Comparison of ENCODE assay signal across 1 cellular context in genomic region chr16:1075546-1075945, GRCh38.
TF ChIP-seq lines count a peak whose summit lies in the region.

No MANE protein-coding gene starts in this region.

TF ChIP-seq in HEK293, 187 proteins besides CTCF, POLR2A, EP300 and RAD21 (continued from another document):
- TF ChIP-seq, protein P1, sequence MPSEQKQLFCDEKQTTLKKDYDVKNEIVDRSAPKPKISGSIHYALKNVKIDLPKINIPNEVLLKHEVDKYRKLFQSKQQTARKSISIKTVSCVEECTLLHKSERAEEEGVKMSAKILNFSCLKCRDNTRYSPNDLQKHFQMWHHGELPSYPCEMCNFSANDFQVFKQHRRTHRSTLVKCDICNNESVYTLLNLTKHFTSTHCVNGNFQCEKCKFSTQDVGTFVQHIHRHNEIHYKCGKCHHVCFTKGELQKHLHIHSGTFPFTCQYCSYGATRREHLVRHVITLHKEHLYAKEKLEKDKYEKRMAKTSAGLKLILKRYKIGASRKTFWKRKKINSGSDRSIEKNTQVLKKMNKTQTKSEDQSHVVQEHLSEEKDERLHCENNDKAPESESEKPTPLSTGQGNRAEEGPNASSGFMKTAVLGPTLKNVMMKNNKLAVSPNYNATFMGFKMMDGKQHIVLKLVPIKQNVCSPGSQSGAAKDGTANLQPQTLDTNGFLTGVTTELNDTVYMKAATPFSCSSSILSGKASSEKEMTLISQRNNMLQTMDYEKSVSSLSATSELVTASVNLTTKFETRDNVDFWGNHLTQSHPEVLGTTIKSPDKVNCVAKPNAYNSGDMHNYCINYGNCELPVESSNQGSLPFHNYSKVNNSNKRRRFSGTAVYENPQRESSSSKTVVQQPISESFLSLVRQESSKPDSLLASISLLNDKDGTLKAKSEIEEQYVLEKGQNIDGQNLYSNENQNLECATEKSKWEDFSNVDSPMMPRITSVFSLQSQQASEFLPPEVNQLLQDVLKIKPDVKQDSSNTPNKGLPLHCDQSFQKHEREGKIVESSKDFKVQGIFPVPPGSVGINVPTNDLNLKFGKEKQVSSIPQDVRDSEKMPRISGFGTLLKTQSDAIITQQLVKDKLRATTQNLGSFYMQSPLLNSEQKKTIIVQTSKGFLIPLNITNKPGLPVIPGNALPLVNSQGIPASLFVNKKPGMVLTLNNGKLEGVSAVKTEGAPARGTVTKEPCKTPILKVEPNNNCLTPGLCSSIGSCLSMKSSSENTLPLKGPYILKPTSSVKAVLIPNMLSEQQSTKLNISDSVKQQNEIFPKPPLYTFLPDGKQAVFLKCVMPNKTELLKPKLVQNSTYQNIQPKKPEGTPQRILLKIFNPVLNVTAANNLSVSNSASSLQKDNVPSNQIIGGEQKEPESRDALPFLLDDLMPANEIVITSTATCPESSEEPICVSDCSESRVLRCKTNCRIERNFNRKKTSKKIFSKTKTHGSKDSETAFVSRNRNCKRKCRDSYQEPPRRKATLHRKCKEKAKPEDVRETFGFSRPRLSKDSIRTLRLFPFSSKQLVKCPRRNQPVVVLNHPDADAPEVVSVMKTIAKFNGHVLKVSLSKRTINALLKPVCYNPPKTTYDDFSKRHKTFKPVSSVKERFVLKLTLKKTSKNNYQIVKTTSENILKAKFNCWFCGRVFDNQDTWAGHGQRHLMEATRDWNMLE (tag by site-specific recombination; conservative IDR thresholded peaks at IDR 0.05; ENCODE audit: low read depth): no peak
- TF ChIP-seq ZNF48 (tag by site-specific recombination; IDR thresholded peaks at IDR 0.05) (no peak), HOXC10 (CRISPR knock-in tag; IDR thresholded peaks at IDR 0.05) (no peak), KLF10 (tag by site-specific recombination; IDR thresholded peaks at IDR 0.05) (no peak), TRIM28 (IDR thresholded peaks at IDR 0.05; ENCODE audit: borderline replicate concordance, low read length) (no peak), EGR2 (tag by site-specific recombination; IDR thresholded peaks at IDR 0.05; ENCODE audit: low read depth) (peak; percentile 73), ZNF707 (tag by site-specific recombination; IDR thresholded peaks at IDR 0.05) (no peak), WT1 (tag by site-specific recombination; IDR thresholded peaks at IDR 0.05) (0 out of 2 replicates have a peak, but pooled peaks have one; percentile 22), ZFHX2 (tag by site-specific recombination; conservative IDR thresholded peaks at IDR 0.05) (peak; percentile 77), GLIS2 (tag by site-specific recombination; IDR thresholded peaks at IDR 0.05) (no peak), PATZ1 (tag by site-specific recombination; IDR thresholded peaks at IDR 0.05) (peak; percentile 29; the same call in 1 of the 2 replicates), IKZF3 (tag by site-specific recombination; IDR thresholded peaks at IDR 0.05) (0 out of 2 replicates have a peak, but pooled peaks have one; percentile 17), REPIN1 (tag by site-specific recombination; IDR thresholded peaks at IDR 0.05; ENCODE audit: low read depth) (no peak), ZSCAN16 (tag by site-specific recombination; IDR thresholded peaks at IDR 0.05) (no peak), ZNF24 (tag by site-specific recombination; IDR thresholded peaks at IDR 0.05) (no peak)
- TF ChIP-seq, protein P2, sequence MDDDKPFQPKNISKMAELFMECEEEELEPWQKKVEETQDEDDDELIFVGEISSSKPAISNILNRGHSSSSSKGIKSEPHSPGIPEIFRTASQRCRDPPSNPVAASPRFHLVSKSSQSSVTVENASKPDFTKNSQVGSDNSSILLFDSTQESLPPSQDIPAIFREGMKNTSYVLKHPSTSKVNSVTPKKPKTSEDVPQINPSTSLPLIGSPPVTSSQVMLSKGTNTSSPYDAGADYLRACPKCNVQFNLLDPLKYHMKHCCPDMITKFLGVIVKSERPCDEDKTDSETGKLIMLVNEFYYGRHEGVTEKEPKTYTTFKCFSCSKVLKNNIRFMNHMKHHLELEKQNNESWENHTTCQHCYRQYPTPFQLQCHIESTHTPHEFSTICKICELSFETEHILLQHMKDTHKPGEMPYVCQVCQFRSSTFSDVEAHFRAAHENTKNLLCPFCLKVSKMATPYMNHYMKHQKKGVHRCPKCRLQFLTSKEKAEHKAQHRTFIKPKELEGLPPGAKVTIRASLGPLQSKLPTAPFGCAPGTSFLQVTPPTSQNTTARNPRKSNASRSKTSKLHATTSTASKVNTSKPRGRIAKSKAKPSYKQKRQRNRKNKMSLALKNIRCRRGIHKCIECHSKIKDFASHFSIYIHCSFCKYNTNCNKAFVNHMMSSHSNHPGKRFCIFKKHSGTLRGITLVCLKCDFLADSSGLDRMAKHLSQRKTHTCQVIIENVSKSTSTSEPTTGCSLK (tag by site-specific recombination; IDR thresholded peaks at IDR 0.05): no peak
